In genomic region chr1:66274634-66275033, GRCh38 we compare ENCODE assay signal across 10 cellular contexts.
DNase-seq lines count a peak whose midpoint lies in the region; ATAC-seq and TF ChIP-seq lines count a peak whose summit lies in the region.
"Had no signal": no experiment of that assay in that cellular context is flagged by ENCODE, and none has a peak within 500 bp of the region (broad histone marks: within the 10 kb centered on the region; RNA-seq: fewer than 3 reads in every experiment).

No MANE protein-coding gene starts in this region.

- peak; percentile 26 for ATAC-seq in GM18861 (IDR thresholded peaks at IDR 0.05; ENCODE audit: unreplicated experiment)
- ATAC-seq in HG02588 (IDR thresholded peaks at IDR 0.05; ENCODE audit: unreplicated experiment): peak; percentile 39
- ATAC-seq in left lobe of liver: no peak
- ATAC-seq: gastrocnemius medialis, Right ventricle myocardium inferior had no signal

- DNase-seq in RWPE1 (ENCODE audit: low spot score) (peak; percentile 36), iris pigment epithelial cell (ENCODE audit: low read depth) (peak; percentile 69), NK-92 (lab: John Stamatoyannopoulos, UW; ENCODE audit: unreplicated experiment) (no peak), epidermal melanocyte (ENCODE audit: insufficient read length, low spot score) (no peak), left lobe of liver (ENCODE audit: low spot score) (no peak)
- no peak for DNase-seq in stimulated activated CD4-positive, alpha-beta T cell treated with anti-CD3 and anti-CD28 coated beads, Interleukin-12 subunit alpha, Interleukin-12 subunit beta, amount 100 ng/mL, for 4 hours
- DNase-seq: gastrocnemius medialis had no signal

- CTCF ChIA-PET in RWPE1 (lab: Yijun Ruan, JAX): no interaction called here

- no peak for TF ChIP-seq CTCF in RWPE1 (conservative IDR thresholded peaks at IDR 0.05; ENCODE audit: low read depth)

- no peak overlapping the region for H3K27ac ChIP-seq in RWPE1

- POLR2A ChIA-PET in RWPE1 (lab: Yijun Ruan, JAX; ENCODE audit: low non-redundant PET): no interaction called here

Comparison
In these comparisons a context has a peak if more than half of its experiments do, and no peak if none do; other contexts are left out.
1. DNase-seq: peak in RWPE1 (single experiment) and iris pigment epithelial cell (single experiment); none in NK-92 (single experiment), epidermal melanocyte (single experiment), stimulated activated CD4-positive, alpha-beta T cell treated with anti-CD3 and anti-CD28 coated beads, Interleukin-12 subunit alpha, Interleukin-12 subunit beta, amount 100 ng/mL, for 4 hours (single experiment) and left lobe of liver (single experiment).